8 cellular contexts compared by ENCODE assay signal in genomic region chr3:116647955-116648354, GRCh38.
"Had no signal": no experiment of that assay in that cellular context is flagged by ENCODE, and none has a peak within 500 bp of the region (broad histone marks: within the 10 kb centered on the region; RNA-seq: fewer than 3 reads in every experiment).

No MANE protein-coding gene starts in this region.

- DNase-seq: GDM1, GF-D8 had no signal

- H3K4me3 ChIP-seq: GM12878 had no signal

- FAIRE-seq: G401.6, GM12878, GM12891, GM12892, GM18507, GM19239 had no signal

- ATAC-seq: GM12878 had no signal
